16 cellular contexts compared by ENCODE assay signal in the genomic region with DNA sequence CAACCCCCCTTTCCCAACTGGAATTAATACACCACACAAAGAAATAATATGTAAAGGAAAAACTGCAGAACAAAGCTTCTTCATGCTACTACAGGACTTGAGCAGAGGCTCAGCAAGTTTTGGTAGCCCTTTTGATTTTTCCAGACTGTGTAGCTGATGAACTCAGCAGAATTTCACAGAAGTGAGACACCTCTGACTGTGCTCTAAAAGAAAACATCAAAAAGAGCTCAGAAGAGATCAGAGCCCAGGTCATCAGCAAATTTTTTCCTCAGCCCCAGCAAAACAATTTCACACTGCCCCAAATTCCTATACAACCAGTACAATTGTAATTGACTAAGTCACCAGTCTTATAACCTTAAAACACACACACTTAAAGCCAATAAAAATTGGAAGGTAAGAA. TPM values are rescaled to one million over a fixed set of nuclear protein-coding genes. Genes with fewer than 3 reads are reported as not detected.
A peak's percentile ranks its signal among the peaks of the same experiment; 100 is the strongest.
DNase-seq lines count a peak whose midpoint lies in the region; ATAC-seq and TF ChIP-seq lines count a peak whose summit lies in the region.
"Had no signal": no experiment of that assay in that cellular context is flagged by ENCODE, and none has a peak within 500 bp of the region (broad histone marks: within the 10 kb centered on the region; RNA-seq: fewer than 3 reads in every experiment).

No MANE protein-coding gene starts in this region.

- H3K4me1 ChIP-seq in KMS-11 (ENCODE audit: low read depth, poor library complexity, severe bottlenecking): peaks cover 39% of the 10 kb centered on the region
- peaks cover 5% of the 10 kb centered on the region; the same call in 1 of the 2 replicates for H3K4me1 ChIP-seq in GM23338 (ENCODE audit: insufficient read depth)
- H3K4me1 ChIP-seq: vagina had no signal

- H3K4me2 ChIP-seq in KMS-11 (peak overlapping the region; percentile 54), GM23338 (no peak overlapping the region)

- H3K27me3 ChIP-seq in CD4-positive, alpha-beta T cell (ENCODE audit: control insufficient read depth, insufficient read depth, low read length): no peaks in the 10 kb centered on the region
- H3K27me3 ChIP-seq in KMS-11 (ENCODE audit: insufficient read depth, low read depth): no peaks in the 10 kb centered on the region
- no peaks in the 10 kb centered on the region for H3K27me3 ChIP-seq in brain microvascular endothelial cell (replicated peaks)
- H3K27me3 ChIP-seq in GM23338 (ENCODE audit: insufficient read depth): no peaks in the 10 kb centered on the region
- H3K27me3 ChIP-seq: vagina had no signal

- H3K27me3 Mint-ChIP-seq in CD4-positive, alpha-beta T cell: no peaks in the 10 kb centered on the region
- no peaks in the 10 kb centered on the region for H3K27me3 Mint-ChIP-seq in naive thymus-derived CD8-positive, alpha-beta T cell
- H3K27me3 Mint-ChIP-seq in GM23338 (ENCODE audit: insufficient read depth, low read depth, poor library complexity): peaks cover 8% of the 10 kb centered on the region
- H3K27me3 Mint-ChIP-seq in Calu3 (ENCODE audit: unreplicated experiment): no peaks in the 10 kb centered on the region

- H3K79me2 ChIP-seq in KMS-11 (ENCODE audit: insufficient read depth, low read depth): no peaks in the 10 kb centered on the region
- no peaks in the 10 kb centered on the region; the same call in 1 of the 2 replicates for H3K79me2 ChIP-seq in GM23338 (replicated peaks; ENCODE audit: insufficient read depth)

- intact Hi-C loops in CD4-positive, alpha-beta T cell (cut with DNase I, micrococcal nuclease): loop anchor here in 1 of 2 experiments (1.0 kb wide), 1 partner anchor 11 kb away; no protein-coding TSS in a partner anchor
- intact Hi-C loops in Calu3 (cut with micrococcal nuclease; ENCODE audit: unreplicated experiment): no loop called here

- H3K4me1 Mint-ChIP-seq in CD4-positive, alpha-beta T cell (ENCODE audit: low read depth): peaks cover 6% of the 10 kb centered on the region
- H3K4me1 Mint-ChIP-seq in naive thymus-derived CD8-positive, alpha-beta T cell: peaks cover 0 to 16% (median 10%) of the 10 kb centered on the region in 4 donors
- H3K4me1 Mint-ChIP-seq in GM23338 (peaks cover under 1% of the 10 kb centered on the region; the same call in 2 of the 3 replicates), Calu3 (ENCODE audit: low read depth, unreplicated experiment) (no peaks in the 10 kb centered on the region)

- H2AFZ ChIP-seq in KMS-11 (ENCODE audit: low read depth) (no peak overlapping the region), GM23338 (no peak overlapping the region)

- H3K27ac Mint-ChIP-seq in CD4-positive, alpha-beta T cell: peak overlapping the region; percentile 12
- H3K27ac Mint-ChIP-seq in naive thymus-derived CD8-positive, alpha-beta T cell: peak overlapping the region in 7 of 10 donors; percentile 51 to 91 (median 83)
- no peak overlapping the region for H3K27ac Mint-ChIP-seq in GM23338
- no peak overlapping the region for H3K27ac Mint-ChIP-seq in Calu3 (ENCODE audit: unreplicated experiment)

- no peaks in the 10 kb centered on the region for H3K9me3 ChIP-seq in CD4-positive, alpha-beta T cell (ENCODE audit: control insufficient read depth, low read length)
- H3K9me3 ChIP-seq: vagina had no signal

- DNase-seq in CD4-positive, alpha-beta T cell: no peak
- peak; percentile 24 for DNase-seq in brain microvascular endothelial cell
- no peak for DNase-seq in naive thymus-derived CD8-positive, alpha-beta T cell
- DNase-seq in GM23338 (ENCODE audit: low spot score): no peak
- DNase-seq in NOMO-1 treated with DMSO at 0.1 percent for 48 hours (lab: John Stamatoyannopoulos, UW; ENCODE audit: unreplicated experiment): no peak
- DNase-seq in Calu3: no peak
- DNase-seq in NCI-H446 (lab: John Stamatoyannopoulos, UW): no peak
- DNase-seq: activated effector memory CD4-positive, alpha-beta T cell treated with Interleukin-2 at 50 U/mL for 16 hours; COR-L47; effector memory CD4-positive, alpha-beta T cell; H9; Kasumi-1; midbrain; NCI-H345 had no signal

- POLR2A ChIA-PET in CD4-positive, alpha-beta T cell (lab: Charles Lee): interaction anchor here (0.7 kb wide), 1 partner anchor 32 kb away, joined by 4 read pairs; no protein-coding TSS in a partner anchor
- POLR2A ChIA-PET in naive thymus-derived CD8-positive, alpha-beta T cell (lab: Charles Lee): no interaction called here

- no peaks in the 10 kb centered on the region for H3F3A ChIP-seq in GM23338 (replicated peaks; ENCODE audit: low read depth)

- H3K4me3 ChIP-seq in KMS-11 (IDR thresholded peaks at IDR 0.05; ENCODE audit: insufficient read depth, low read depth, low read length) (no peak overlapping the region), brain microvascular endothelial cell (ENCODE audit: low read depth, low read length) (no peak overlapping the region), GM23338 (no peak overlapping the region)
- H3K4me3 ChIP-seq: vagina had no signal

- no peak overlapping the region; the same call in 1 of the 2 replicates for H3K9ac ChIP-seq in KMS-11

- no peaks in the 10 kb centered on the region for H3K9me2 ChIP-seq in GM23338 (ENCODE audit: insufficient read depth)

- CTCF ChIA-PET in CD4-positive, alpha-beta T cell (lab: Charles Lee): interaction anchor here (1.8 kb wide), 1 partner anchor 12 kb away, joined by 4 read pairs; no protein-coding TSS in a partner anchor
- CTCF ChIA-PET in Calu3 (lab: Charles Lee): no interaction called here

- peaks cover 97% of the 10 kb centered on the region for H3K36me3 Mint-ChIP-seq in CD4-positive, alpha-beta T cell (ENCODE audit: low read depth)
- H3K36me3 Mint-ChIP-seq in naive thymus-derived CD8-positive, alpha-beta T cell: peaks cover 5 to 91% (median 31%) of the 10 kb centered on the region in 3 donors
- peaks cover 82% of the 10 kb centered on the region for H3K36me3 Mint-ChIP-seq in GM23338 (ENCODE audit: low read depth)
- H3K36me3 Mint-ChIP-seq in Calu3 (ENCODE audit: insufficient read depth, unreplicated experiment): peaks cover 54% of the 10 kb centered on the region

- no peak overlapping the region for H3K4me3 Mint-ChIP-seq in CD4-positive, alpha-beta T cell
- H3K4me3 Mint-ChIP-seq in naive thymus-derived CD8-positive, alpha-beta T cell: no peak overlapping the region
- H3K4me3 Mint-ChIP-seq in GM23338: no peak overlapping the region
- H3K4me3 Mint-ChIP-seq in Calu3 (ENCODE audit: low read depth, unreplicated experiment): no peak overlapping the region
- H3K4me3 Mint-ChIP-seq: H9 had no signal

- no peak overlapping the region for H3K27ac ChIP-seq in CD4-positive, alpha-beta T cell (ENCODE audit: low read depth, low read length)
- peak overlapping the region; percentile 66 for H3K27ac ChIP-seq in KMS-11
- H3K27ac ChIP-seq in brain microvascular endothelial cell: peak overlapping the region; percentile 54
- H3K27ac ChIP-seq in GM23338 (ENCODE audit: low read depth): no peak overlapping the region
- H3K27ac ChIP-seq: vagina had no signal

- no peaks in the 10 kb centered on the region for H3K9me3 Mint-ChIP-seq in CD4-positive, alpha-beta T cell
- H3K9me3 Mint-ChIP-seq in naive thymus-derived CD8-positive, alpha-beta T cell: no peaks in the 10 kb centered on the region
- no peaks in the 10 kb centered on the region for H3K9me3 Mint-ChIP-seq in GM23338
- H3K9me3 Mint-ChIP-seq in Calu3 (ENCODE audit: low read depth, unreplicated experiment): no peaks in the 10 kb centered on the region
- H3K9me3 Mint-ChIP-seq: H9 had no signal

- in situ Hi-C loops in brain microvascular endothelial cell (cut with HindIII; ENCODE audit: low pct_ligation_motif_present, low sequenced_read_pairs): no loop called here

- no TSS peak for BruUV-seq in Calu3 (replicated peaks; lab: Mats Ljungman, UMichigan)

- H3K36me3 ChIP-seq in KMS-11 (ENCODE audit: insufficient read depth) (no peaks in the 10 kb centered on the region), brain microvascular endothelial cell (replicated peaks) (peaks cover 52% of the 10 kb centered on the region), GM23338 (ENCODE audit: insufficient read depth) (peaks cover 22% of the 10 kb centered on the region)

- H4K20me1 ChIP-seq in KMS-11 (ENCODE audit: insufficient read depth) (no peaks in the 10 kb centered on the region), GM23338 (replicated peaks; ENCODE audit: insufficient read depth) (no peaks in the 10 kb centered on the region)

- no peak for TF ChIP-seq CTCF in CD4-positive, alpha-beta T cell (IDR thresholded peaks at IDR 0.05)
- TF ChIP-seq CTCF in KMS-11 (conservative IDR thresholded peaks at IDR 0.05; ENCODE audit: low read depth, low read length) (no peak), brain microvascular endothelial cell (IDR thresholded peaks at IDR 0.05; ENCODE audit: low read depth, low read length, missing control alignments) (no peak), GM23338 (conservative IDR thresholded peaks at IDR 0.05; ENCODE audit: low read depth in 2 of 2) (no peak), Calu3 (IDR thresholded peaks at IDR 0.05; ENCODE audit: unreplicated experiment) (no peak)

- no peak for ATAC-seq in CD4-positive, alpha-beta T cell (ENCODE audit: poor library complexity)
- ATAC-seq in naive thymus-derived CD8-positive, alpha-beta T cell: no peak
- no peak for ATAC-seq in GM23338

RNA-seq across cellular contexts. Expression of gene TTC19, which starts 38.0 kb away (rescaled TPM):
- 10 to 100 TPM; 57.8 to 66.7 TPM for total RNA-seq in CD4-positive, alpha-beta T cell
- 10 to 100 TPM; 37.0 to 37.6 TPM for total RNA-seq in naive thymus-derived CD8-positive, alpha-beta T cell
- 10 to 100 TPM; 31.6 to 39.6 (median 35.1) TPM for polyA plus RNA-seq in naive thymus-derived CD8-positive, alpha-beta T cell
- total RNA-seq in GM23338 (2014; rRNA removed; shearing (Covaris generic)): 92.2 and 93.5 TPM in 2 replicates
- polyA plus RNA-seq in GM23338 (2016; fragmentation: Nextera tagmentation; extraction: Ambion mirVana): 23.1 and 30.3 TPM in 2 replicates
- total RNA-seq in Calu3 (2022): 30.3 and 31.6 TPM in 2 replicates

RNA-seq across cellular contexts. Expression of gene ZSWIM7, which starts 38.1 kb away (rescaled TPM):
- 10 to 100 TPM; 11.3 to 13.0 TPM for total RNA-seq in CD4-positive, alpha-beta T cell
- 10 to 100 TPM; 37.3 to 37.6 TPM for total RNA-seq in naive thymus-derived CD8-positive, alpha-beta T cell
- 10 to 100 TPM; 60.9 to 87.3 (median 69.3) TPM for polyA plus RNA-seq in naive thymus-derived CD8-positive, alpha-beta T cell
- total RNA-seq in GM23338 (2014; rRNA removed; shearing (Covaris generic)): 16.3 and 17.5 TPM in 2 replicates
- polyA plus RNA-seq in GM23338 (2016; fragmentation: Nextera tagmentation; extraction: Ambion mirVana): 48.0 and 50.4 TPM in 2 replicates
- total RNA-seq in Calu3 (2022): 11.9 and 12.4 TPM in 2 replicates

Comparison
In these comparisons a context has a peak if more than half of its experiments do, and no peak if none do; other contexts are left out.
1. H3K27ac ChIP-seq: peak in KMS-11 (single experiment) and brain microvascular endothelial cell (single experiment); none in CD4-positive, alpha-beta T cell (single experiment) and GM23338 (single experiment).
2. H3K27ac Mint-ChIP-seq: peak in CD4-positive, alpha-beta T cell (single experiment) and naive thymus-derived CD8-positive, alpha-beta T cell (7 of 10); none in GM23338 (single experiment) and Calu3 (single experiment).